Comparison of ENCODE assay signal across 8 cellular contexts in the genomic region with DNA sequence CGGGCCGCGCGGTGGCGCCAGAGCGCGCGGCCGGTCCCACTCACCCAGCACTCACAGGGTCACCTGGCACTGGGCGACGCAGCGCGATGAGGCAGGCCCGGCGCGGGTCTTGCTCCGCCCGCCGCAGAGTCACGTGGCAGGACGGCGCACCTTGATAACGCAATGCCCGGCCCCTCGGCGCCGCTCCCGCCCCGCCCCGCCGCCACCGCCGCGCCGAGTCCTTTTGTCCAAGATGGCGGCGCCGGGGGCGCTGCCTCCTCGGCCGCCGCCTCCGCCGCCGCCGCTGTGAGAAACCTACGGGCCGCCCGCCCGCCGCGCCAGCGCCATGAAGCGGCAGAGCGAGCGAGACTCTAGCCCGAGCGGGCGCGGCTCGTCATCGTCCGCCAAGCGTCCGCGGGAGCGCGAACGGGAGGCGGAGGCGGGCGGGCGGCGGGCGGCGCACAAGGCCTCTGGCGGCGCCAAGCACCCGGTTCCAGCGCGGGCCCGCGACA. TPM values are rescaled to one million over a fixed set of nuclear protein-coding genes. Genes with fewer than 3 reads are reported as not detected.
DNase-seq lines count a peak whose midpoint lies in the region; ATAC-seq and TF ChIP-seq lines count a peak whose summit lies in the region.

RBM15B (plus strand) TSS at position 211 of the 491 bp plus-strand sequence; CDS start at position 326, 115 bp downstream.

- TF ChIP-seq CTCF in BE2C (IDR thresholded peaks at IDR 0.05; ENCODE audit: low read depth, low read length) (peak; percentile 61), coronary artery (IDR thresholded peaks at IDR 0.05) (peak; percentile 5)

- no peaks in the 10 kb centered on the region for H3K9me3 Mint-ChIP-seq in activated CD4-positive, alpha-beta T cell treated with anti-CD3 and anti-CD28 coated beads, Interleukin-2, amount 10 ng/mL, durations not matched to agents 24 days and 14 days

- no peaks in the 10 kb centered on the region for H3K9me3 ChIP-seq in BE2C

- H3K27ac Mint-ChIP-seq in activated CD4-positive, alpha-beta T cell treated with anti-CD3 and anti-CD28 coated beads, Interleukin-2, amount 10 ng/mL, durations not matched to agents 24 days and 14 days = peak within 1 kb of the TSS; percentile 88

- H3K27me3 Mint-ChIP-seq in activated CD4-positive, alpha-beta T cell treated with anti-CD3 and anti-CD28 coated beads, Interleukin-2, amount 10 ng/mL, durations not matched to agents 24 days and 14 days = no peaks in the 10 kb centered on the region

- H3K4me1 ChIP-seq in BE2C = no peaks in the 10 kb centered on the region; the same call in 1 of the 2 replicates

- H3K36me3 ChIP-seq in BE2C = peaks cover 43% of the 10 kb centered on the region

- intact Hi-C loops in activated CD4-positive, alpha-beta T cell treated with anti-CD3 and anti-CD28 coated beads, Interleukin-2, amount 10 ng/mL, durations not matched to agents 24 days and 14 days (cut with micrococcal nuclease) = loop anchor here (1.0 to 2.0 kb wide), 2 partner anchors 108 to 280 kb away; partner anchors contain the start of gene TEX264

- H3K4me3 ChIP-seq in BE2C (ENCODE audit: low read depth, low read length) = peak within 1 kb of the TSS; percentile 68
- H3K4me3 ChIP-seq in coronary artery = peak within 1 kb of the TSS; percentile 94

- DNase-seq in BE2C (peak; percentile 94), GM19238 (ENCODE audit: insufficient read length, low spot score) (peak; percentile 97), NCI-H526 (lab: John Stamatoyannopoulos, UW) (peak; percentile 90 to 95), coronary artery (ENCODE audit: low spot score) (peak; percentile 98), left kidney (ENCODE audit: low read depth, low spot score) (peak; percentile 99)
- peak; percentile 99 for DNase-seq in activated CD4-positive, alpha-beta T cell treated with anti-CD3 and anti-CD28 coated beads, Interleukin-2, amount 10 ng/mL, durations not matched to agents 24 days and 14 days
- DNase-seq in stimulated activated CD4-positive, alpha-beta T cell treated with anti-CD3 and anti-CD28 coated beads, Interleukin-2, amount 100 ng/mL, for 4 hours (ENCODE audit: low read depth) = peak; percentile 95

- peak within 1 kb of the TSS; percentile 85 to 95 for H3K27ac ChIP-seq in coronary artery

- no peaks in the 10 kb centered on the region for H3K27me3 ChIP-seq in BE2C

- peaks cover 55% of the 10 kb centered on the region for H3K4me1 Mint-ChIP-seq in activated CD4-positive, alpha-beta T cell treated with anti-CD3 and anti-CD28 coated beads, Interleukin-2, amount 10 ng/mL, durations not matched to agents 24 days and 14 days

- peak within 1 kb of the TSS; percentile 88 for H3K4me3 Mint-ChIP-seq in activated CD4-positive, alpha-beta T cell treated with anti-CD3 and anti-CD28 coated beads, Interleukin-2, amount 10 ng/mL, durations not matched to agents 24 days and 14 days

- H3K36me3 Mint-ChIP-seq in activated CD4-positive, alpha-beta T cell treated with anti-CD3 and anti-CD28 coated beads, Interleukin-2, amount 10 ng/mL, durations not matched to agents 24 days and 14 days (ENCODE audit: low read depth) = peaks cover 57% of the 10 kb centered on the region

- ATAC-seq in HG03442 (IDR thresholded peaks at IDR 0.05; ENCODE audit: unreplicated experiment) = peak; percentile 92

RNA-seq across cellular contexts. Expression of gene RBM15B, which starts in this region (rescaled TPM):
- 42.1 TPM for polyA plus RNA-seq in BE2C (2012; ENCODE audit: insufficient read depth, insufficient read length, low read depth)
- 37.7 and 38.3 TPM in 2 replicates for total RNA-seq in activated CD4-positive, alpha-beta T cell treated with anti-CD3 and anti-CD28 coated beads, Interleukin-2, amount 10 ng/mL, durations not matched to agents 24 days and 14 days

Comparison
In these comparisons a context has a peak if more than half of its experiments do, and no peak if none do; other contexts are left out.
1. Peak in every context shown above with its lines: DNase-seq, ATAC-seq, H3K4me3 ChIP-seq and H3K27ac ChIP-seq.